Comparison of ENCODE assay signal across 1 cellular context in genomic region chr3:119579366-119580147, GRCh38.
A peak's percentile ranks its signal among the peaks of the same experiment; 100 is the strongest.
TF ChIP-seq lines count a peak whose summit lies in the region.

TSS of gene ADPRH (plus strand) at chr3:119579492. CDS start at chr3:119582170, 2,678 bp downstream.

TF ChIP-seq in GM12878, 131 proteins besides CTCF, POLR2A, EP300 and RAD21 (continued from another document and continues in another):
- TF ChIP-seq, protein P1, sequence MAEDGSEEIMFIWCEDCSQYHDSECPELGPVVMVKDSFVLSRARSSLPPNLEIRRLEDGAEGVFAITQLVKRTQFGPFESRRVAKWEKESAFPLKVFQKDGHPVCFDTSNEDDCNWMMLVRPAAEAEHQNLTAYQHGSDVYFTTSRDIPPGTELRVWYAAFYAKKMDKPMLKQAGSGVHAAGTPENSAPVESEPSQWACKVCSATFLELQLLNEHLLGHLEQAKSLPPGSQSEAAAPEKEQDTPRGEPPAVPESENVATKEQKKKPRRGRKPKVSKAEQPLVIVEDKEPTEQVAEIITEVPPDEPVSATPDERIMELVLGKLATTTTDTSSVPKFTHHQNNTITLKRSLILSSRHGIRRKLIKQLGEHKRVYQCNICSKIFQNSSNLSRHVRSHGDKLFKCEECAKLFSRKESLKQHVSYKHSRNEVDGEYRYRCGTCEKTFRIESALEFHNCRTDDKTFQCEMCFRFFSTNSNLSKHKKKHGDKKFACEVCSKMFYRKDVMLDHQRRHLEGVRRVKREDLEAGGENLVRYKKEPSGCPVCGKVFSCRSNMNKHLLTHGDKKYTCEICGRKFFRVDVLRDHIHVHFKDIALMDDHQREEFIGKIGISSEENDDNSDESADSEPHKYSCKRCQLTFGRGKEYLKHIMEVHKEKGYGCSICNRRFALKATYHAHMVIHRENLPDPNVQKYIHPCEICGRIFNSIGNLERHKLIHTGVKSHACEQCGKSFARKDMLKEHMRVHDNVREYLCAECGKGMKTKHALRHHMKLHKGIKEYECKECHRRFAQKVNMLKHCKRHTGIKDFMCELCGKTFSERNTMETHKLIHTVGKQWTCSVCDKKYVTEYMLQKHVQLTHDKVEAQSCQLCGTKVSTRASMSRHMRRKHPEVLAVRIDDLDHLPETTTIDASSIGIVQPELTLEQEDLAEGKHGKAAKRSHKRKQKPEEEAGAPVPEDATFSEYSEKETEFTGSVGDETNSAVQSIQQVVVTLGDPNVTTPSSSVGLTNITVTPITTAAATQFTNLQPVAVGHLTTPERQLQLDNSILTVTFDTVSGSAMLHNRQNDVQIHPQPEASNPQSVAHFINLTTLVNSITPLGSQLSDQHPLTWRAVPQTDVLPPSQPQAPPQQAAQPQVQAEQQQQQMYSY (CRISPR knock-in tag; IDR thresholded peaks at IDR 0.05): no peak
- TF ChIP-seq TARDBP (IDR thresholded peaks at IDR 0.05; ENCODE audit: borderline replicate concordance) (no peak), SREBF2 (IDR thresholded peaks at IDR 0.05; ENCODE audit: low read length) (no peak), IKZF1 (conservative IDR thresholded peaks at IDR 0.05) (peak; percentile 89), MEF2A (IDR thresholded peaks at IDR 0.05; ENCODE audit: insufficient read depth, low read depth, low read length) (0 out of 2 replicates have a peak, but pooled peaks have one; percentile 4), ZNF207 (IDR thresholded peaks at IDR 0.05; ENCODE audit: borderline replicate concordance) (0 out of 2 replicates have a peak, but pooled peaks have one; percentile 35), ZBED1 (IDR thresholded peaks at IDR 0.05; ENCODE audit: borderline replicate concordance) (peak; percentile 37; the same call in 1 of the 2 replicates), RAD51 (IDR thresholded peaks at IDR 0.05) (no peak), BACH1 (IDR thresholded peaks at IDR 0.05; ENCODE audit: borderline replicate concordance) (peak; percentile 76), EGR1 (IDR thresholded peaks at IDR 0.05; ENCODE audit: borderline replicate concordance in 1 of 2, low read depth in 2 of 2, low read length in 2 of 2) (peak in 1 of 2 experiments; percentile 40; a peak in 1 of 3 replicates), IKZF2 (IDR thresholded peaks at IDR 0.05) (peak; percentile 72 to 79), JUND (IDR thresholded peaks at IDR 0.05; ENCODE audit: low read depth, low read length) (peak; percentile 15; the same call in 1 of the 2 replicates), LARP7 (IDR thresholded peaks at IDR 0.05) (peak; percentile 80), NR2F1 (conservative IDR thresholded peaks at IDR 0.05) (peak; percentile 82), ZBTB40 (IDR thresholded peaks at IDR 0.05; ENCODE audit: borderline replicate concordance) (0 out of 2 replicates have a peak, but pooled peaks have one; percentile 15), GATAD2B (conservative IDR thresholded peaks at IDR 0.05; ENCODE audit: low read depth) (peak; percentile 92), CBX5 (IDR thresholded peaks at IDR 0.05; ENCODE audit: low read depth) (peak; percentile 29; the same call in 1 of the 2 replicates), PML (IDR thresholded peaks at IDR 0.05; ENCODE audit: low read length) (peak; percentile 52; the same call in 1 of the 2 replicates), ZNF217 (IDR thresholded peaks at IDR 0.05) (peak; percentile 46; the same call in 1 of the 2 replicates), PAX5 (IDR thresholded peaks at IDR 0.05; ENCODE audit: borderline replicate concordance, low read depth, low read length) (no peak), ESRRA (IDR thresholded peaks at IDR 0.05; ENCODE audit: low read length) (no peak), NFXL1 (IDR thresholded peaks at IDR 0.05; ENCODE audit: borderline replicate concordance) (no peak), PBX3 (IDR thresholded peaks at IDR 0.05; ENCODE audit: insufficient replicate concordance, low read depth, low read length) (no peak), ZNF24 (IDR thresholded peaks at IDR 0.05) (0 out of 2 replicates have a peak, but pooled peaks have one; percentile 14), HDGF (IDR thresholded peaks at IDR 0.05) (peak; percentile 40), BCL3 (IDR thresholded peaks at IDR 0.05; ENCODE audit: borderline replicate concordance, insufficient read depth, low read depth, low read length, poor library complexity, severe bottlenecking) (peak; percentile 57), ZNF687 (IDR thresholded peaks at IDR 0.05) (peak; percentile 77), RCOR1 (conservative IDR thresholded peaks at IDR 0.05; ENCODE audit: low read depth, low read length) (0 out of 2 replicates have a peak, but pooled peaks have one; percentile 24), RUNX3 (IDR thresholded peaks at IDR 0.05; ENCODE audit: low read length) (peak; percentile 62), GABPA (IDR thresholded peaks at IDR 0.05; ENCODE audit: low read depth) (no peak)
- TF ChIP-seq, protein P2, sequence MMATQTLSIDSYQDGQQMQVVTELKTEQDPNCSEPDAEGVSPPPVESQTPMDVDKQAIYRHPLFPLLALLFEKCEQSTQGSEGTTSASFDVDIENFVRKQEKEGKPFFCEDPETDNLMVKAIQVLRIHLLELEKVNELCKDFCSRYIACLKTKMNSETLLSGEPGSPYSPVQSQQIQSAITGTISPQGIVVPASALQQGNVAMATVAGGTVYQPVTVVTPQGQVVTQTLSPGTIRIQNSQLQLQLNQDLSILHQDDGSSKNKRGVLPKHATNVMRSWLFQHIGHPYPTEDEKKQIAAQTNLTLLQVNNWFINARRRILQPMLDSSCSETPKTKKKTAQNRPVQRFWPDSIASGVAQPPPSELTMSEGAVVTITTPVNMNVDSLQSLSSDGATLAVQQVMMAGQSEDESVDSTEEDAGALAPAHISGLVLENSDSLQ (IDR thresholded peaks at IDR 0.05): 0 out of 2 replicates have a peak, but pooled peaks have one; percentile 5
- TF ChIP-seq, protein P3, sequence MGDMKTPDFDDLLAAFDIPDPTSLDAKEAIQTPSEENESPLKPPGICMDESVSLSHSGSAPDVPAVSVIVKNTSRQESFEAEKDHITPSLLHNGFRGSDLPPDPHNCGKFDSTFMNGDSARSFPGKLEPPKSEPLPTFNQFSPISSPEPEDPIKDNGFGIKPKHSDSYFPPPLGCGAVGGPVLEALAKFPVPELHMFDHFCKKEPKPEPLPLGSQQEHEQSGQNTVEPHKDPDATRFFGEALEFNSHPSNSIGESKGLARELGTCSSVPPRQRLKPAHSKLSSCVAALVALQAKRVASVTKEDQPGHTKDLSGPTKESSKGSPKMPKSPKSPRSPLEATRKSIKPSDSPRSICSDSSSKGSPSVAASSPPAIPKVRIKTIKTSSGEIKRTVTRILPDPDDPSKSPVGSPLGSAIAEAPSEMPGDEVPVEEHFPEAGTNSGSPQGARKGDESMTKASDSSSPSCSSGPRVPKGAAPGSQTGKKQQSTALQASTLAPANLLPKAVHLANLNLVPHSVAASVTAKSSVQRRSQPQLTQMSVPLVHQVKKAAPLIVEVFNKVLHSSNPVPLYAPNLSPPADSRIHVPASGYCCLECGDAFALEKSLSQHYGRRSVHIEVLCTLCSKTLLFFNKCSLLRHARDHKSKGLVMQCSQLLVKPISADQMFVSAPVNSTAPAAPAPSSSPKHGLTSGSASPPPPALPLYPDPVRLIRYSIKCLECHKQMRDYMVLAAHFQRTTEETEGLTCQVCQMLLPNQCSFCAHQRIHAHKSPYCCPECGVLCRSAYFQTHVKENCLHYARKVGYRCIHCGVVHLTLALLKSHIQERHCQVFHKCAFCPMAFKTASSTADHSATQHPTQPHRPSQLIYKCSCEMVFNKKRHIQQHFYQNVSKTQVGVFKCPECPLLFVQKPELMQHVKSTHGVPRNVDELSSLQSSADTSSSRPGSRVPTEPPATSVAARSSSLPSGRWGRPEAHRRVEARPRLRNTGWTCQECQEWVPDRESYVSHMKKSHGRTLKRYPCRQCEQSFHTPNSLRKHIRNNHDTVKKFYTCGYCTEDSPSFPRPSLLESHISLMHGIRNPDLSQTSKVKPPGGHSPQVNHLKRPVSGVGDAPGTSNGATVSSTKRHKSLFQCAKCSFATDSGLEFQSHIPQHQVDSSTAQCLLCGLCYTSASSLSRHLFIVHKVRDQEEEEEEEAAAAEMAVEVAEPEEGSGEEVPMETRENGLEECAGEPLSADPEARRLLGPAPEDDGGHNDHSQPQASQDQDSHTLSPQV (IDR thresholded peaks at IDR 0.05): no peak
- TF ChIP-seq, protein P4, sequence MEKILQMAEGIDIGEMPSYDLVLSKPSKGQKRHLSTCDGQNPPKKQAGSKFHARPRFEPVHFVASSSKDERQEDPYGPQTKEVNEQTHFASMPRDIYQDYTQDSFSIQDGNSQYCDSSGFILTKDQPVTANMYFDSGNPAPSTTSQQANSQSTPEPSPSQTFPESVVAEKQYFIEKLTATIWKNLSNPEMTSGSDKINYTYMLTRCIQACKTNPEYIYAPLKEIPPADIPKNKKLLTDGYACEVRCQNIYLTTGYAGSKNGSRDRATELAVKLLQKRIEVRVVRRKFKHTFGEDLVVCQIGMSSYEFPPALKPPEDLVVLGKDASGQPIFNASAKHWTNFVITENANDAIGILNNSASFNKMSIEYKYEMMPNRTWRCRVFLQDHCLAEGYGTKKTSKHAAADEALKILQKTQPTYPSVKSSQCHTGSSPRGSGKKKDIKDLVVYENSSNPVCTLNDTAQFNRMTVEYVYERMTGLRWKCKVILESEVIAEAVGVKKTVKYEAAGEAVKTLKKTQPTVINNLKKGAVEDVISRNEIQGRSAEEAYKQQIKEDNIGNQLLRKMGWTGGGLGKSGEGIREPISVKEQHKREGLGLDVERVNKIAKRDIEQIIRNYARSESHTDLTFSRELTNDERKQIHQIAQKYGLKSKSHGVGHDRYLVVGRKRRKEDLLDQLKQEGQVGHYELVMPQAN (conservative IDR thresholded peaks at IDR 0.05): peak; percentile 50
